ENCODE assay signal across 8 cellular contexts in the genomic region with DNA sequence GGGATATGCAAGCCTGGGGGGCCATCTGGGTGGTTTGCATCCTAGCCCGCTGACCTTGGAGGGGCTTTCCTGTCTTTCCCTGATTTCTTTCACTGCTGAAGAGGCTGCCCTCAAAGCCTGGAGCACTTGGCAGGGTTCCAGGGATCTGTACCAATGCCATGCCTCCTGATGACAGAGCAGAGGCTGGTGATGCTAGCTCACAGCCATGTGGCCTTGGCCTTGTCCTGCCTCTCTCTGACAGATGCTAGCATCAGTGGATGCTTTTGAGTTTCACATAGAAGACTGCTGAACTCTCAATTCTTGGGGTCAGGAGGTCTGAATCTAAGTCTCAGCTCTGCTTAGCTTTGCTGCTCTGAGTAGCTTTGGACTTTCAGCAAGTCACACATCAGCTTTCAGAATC. TPM values are rescaled to one million over a fixed set of nuclear protein-coding genes. Genes with fewer than 3 reads are reported as not detected.
DNase-seq lines count a peak whose midpoint lies in the region; ATAC-seq lines count a peak whose summit lies in the region.

No MANE protein-coding gene starts in this region.

- peaks cover 29% of the 10 kb centered on the region for H3K4me1 Mint-ChIP-seq in activated naive CD4-positive, alpha-beta T cell treated with anti-CD3 and anti-CD28 coated beads for 36 hours (ENCODE audit: low read depth)
- H3K4me1 Mint-ChIP-seq in T-helper 17 cell = peaks cover 20% of the 10 kb centered on the region
- H3K4me1 Mint-ChIP-seq in naive thymus-derived CD4-positive, alpha-beta T cell = peaks cover 21 to 42% (median 39%) of the 10 kb centered on the region in 7 donors

- no peaks in the 10 kb centered on the region for H3K27me3 Mint-ChIP-seq in activated naive CD4-positive, alpha-beta T cell treated with anti-CD3 and anti-CD28 coated beads for 36 hours (ENCODE audit: low read depth)
- no peaks in the 10 kb centered on the region for H3K27me3 Mint-ChIP-seq in T-helper 17 cell
- peaks cover 0 to 70% (median 0%) of the 10 kb centered on the region in 5 donors for H3K27me3 Mint-ChIP-seq in naive thymus-derived CD4-positive, alpha-beta T cell

- H3K4me3 Mint-ChIP-seq in activated naive CD4-positive, alpha-beta T cell treated with anti-CD3 and anti-CD28 coated beads for 36 hours = no peak overlapping the region
- peak overlapping the region; percentile 90 for H3K4me3 Mint-ChIP-seq in T-helper 17 cell
- H3K4me3 Mint-ChIP-seq in naive thymus-derived CD4-positive, alpha-beta T cell = peak overlapping the region in 8 of 10 donors; percentile 5 to 85 (median 78)

- CTCF ChIA-PET in activated naive CD4-positive, alpha-beta T cell treated with anti-CD3 and anti-CD28 coated beads for 36 hours (lab: Charles Lee) = interaction anchor here (0.7 to 3.0 kb wide), 6 partner anchors 12 to 505 kb away, joined by 3 to 11 read pairs (median 4); no protein-coding TSS in a partner anchor
- CTCF ChIA-PET in naive thymus-derived CD4-positive, alpha-beta T cell (lab: Charles Lee) = interaction anchor here (0.8 to 2.7 kb wide), 7 partner anchors 10 to 362 kb away, joined by 3 to 10 read pairs (median 4); no protein-coding TSS in a partner anchor

- POLR2A ChIA-PET in naive thymus-derived CD4-positive, alpha-beta T cell (lab: Charles Lee) = interaction anchor here (0.8 to 2.8 kb wide), 6 partner anchors 20 to 90 kb away, joined by 3 to 23 read pairs (median 4); partner anchors contain the start of gene RREB1

- H3K27ac ChIP-seq in naive thymus-derived CD4-positive, alpha-beta T cell (ENCODE audit: low read depth, low read length) = peak overlapping the region; percentile 58
- H3K27ac ChIP-seq in Karpas-422 (ENCODE audit: low read length) = no peak overlapping the region

- H3K9me3 ChIP-seq in T-helper 17 cell (ENCODE audit: control insufficient read depth, low read length, poor library complexity, severe bottlenecking) (no peaks in the 10 kb centered on the region), Karpas-422 (ENCODE audit: low read length) (no peaks in the 10 kb centered on the region)
- no peaks in the 10 kb centered on the region for H3K9me3 ChIP-seq in naive thymus-derived CD4-positive, alpha-beta T cell (ENCODE audit: control insufficient read depth in 2 of 3, low read length in 3 of 3)

- H3K4me3 ChIP-seq in naive thymus-derived CD4-positive, alpha-beta T cell (ENCODE audit: low read length) = no peak overlapping the region
- H3K4me3 ChIP-seq in Karpas-422 (ENCODE audit: low read length) = no peak overlapping the region; the same call in 1 of the 2 replicates

- H3K27ac Mint-ChIP-seq in activated naive CD4-positive, alpha-beta T cell treated with anti-CD3 and anti-CD28 coated beads for 36 hours = no peak overlapping the region
- H3K27ac Mint-ChIP-seq in T-helper 17 cell = peak overlapping the region; percentile 96
- peak overlapping the region in 8 of 9 donors; percentile 33 to 95 (median 89) for H3K27ac Mint-ChIP-seq in naive thymus-derived CD4-positive, alpha-beta T cell

- H3K9me3 Mint-ChIP-seq in activated naive CD4-positive, alpha-beta T cell treated with anti-CD3 and anti-CD28 coated beads for 36 hours = peaks cover 2% of the 10 kb centered on the region
- peaks cover 0 to 15% (median 3%) of the 10 kb centered on the region in 11 donors for H3K9me3 Mint-ChIP-seq in naive thymus-derived CD4-positive, alpha-beta T cell

- H4K20me1 ChIP-seq in Karpas-422 (ENCODE audit: insufficient read depth, low read depth, low read length) = no peaks in the 10 kb centered on the region

- no peaks in the 10 kb centered on the region for H3K36me3 ChIP-seq in naive thymus-derived CD4-positive, alpha-beta T cell (ENCODE audit: control insufficient read depth in 2 of 3, insufficient read depth in 3 of 3, low read length in 3 of 3)
- H3K36me3 ChIP-seq in Karpas-422 (ENCODE audit: insufficient read depth, low read length) = no peaks in the 10 kb centered on the region

- intact Hi-C loops in activated naive CD4-positive, alpha-beta T cell treated with anti-CD3 and anti-CD28 coated beads for 36 hours (cut with micrococcal nuclease) = loop anchor here (1.0 to 2.0 kb wide), 6 partner anchors 12 to 275 kb away; partner anchors contain the start of gene RREB1
- intact Hi-C loops in naive thymus-derived CD4-positive, alpha-beta T cell (cut with micrococcal nuclease) = loop anchor here in 1 of 2 donors (1.0 to 2.0 kb wide), 4 partner anchors 55 to 362 kb away; no protein-coding TSS in a partner anchor

- H3K4me2 ChIP-seq in Karpas-422 (ENCODE audit: low read depth, low read length, poor library complexity, severe bottlenecking) = no peak overlapping the region

- ATAC-seq in HG03095 (IDR thresholded peaks at IDR 0.05; ENCODE audit: unreplicated experiment) (peak; percentile 39), T-helper 17 cell (peak; percentile 44), HG02610 (IDR thresholded peaks at IDR 0.05; ENCODE audit: unreplicated experiment) (no peak)
- peak; percentile 18 for ATAC-seq in naive thymus-derived CD4-positive, alpha-beta T cell

- no peak overlapping the region for H2AFZ ChIP-seq in Karpas-422 (ENCODE audit: low read length)

- H3K9me2 ChIP-seq in Karpas-422 (replicated peaks; ENCODE audit: insufficient read depth, low read length) = no peaks in the 10 kb centered on the region

- no peaks in the 10 kb centered on the region for H3K79me2 ChIP-seq in Karpas-422 (ENCODE audit: low read length)

- no peak overlapping the region for H3K9ac ChIP-seq in Karpas-422 (ENCODE audit: low read length)

- peak; percentile 19 for DNase-seq in activated naive CD4-positive, alpha-beta T cell treated with anti-CD3 and anti-CD28 coated beads for 36 hours
- no peak for DNase-seq in activated naive CD4-positive, alpha-beta T cell (lab: John Stamatoyannopoulos, UW)
- peak in 1 of 3 donors; percentile 5 for DNase-seq in T-helper 17 cell
- DNase-seq in naive thymus-derived CD4-positive, alpha-beta T cell = peak in 1 of 9 donors; percentile 18
- DNase-seq in germinal center (ENCODE audit: low spot score) = no peak
- no peak for DNase-seq in Karpas-422

- H3K4me1 ChIP-seq in naive thymus-derived CD4-positive, alpha-beta T cell (ENCODE audit: control insufficient read depth in 2 of 2, insufficient read depth in 2 of 2, low read length in 2 of 2) = peaks cover 20 to 27% of the 10 kb centered on the region in 2 donors
- peaks cover 14% of the 10 kb centered on the region for H3K4me1 ChIP-seq in Karpas-422 (ENCODE audit: low read length)

- no peaks in the 10 kb centered on the region for H3K27me3 ChIP-seq in naive thymus-derived CD4-positive, alpha-beta T cell (ENCODE audit: control insufficient read depth in 2 of 2, insufficient read depth in 2 of 2, low read length in 2 of 2)
- H3K27me3 ChIP-seq in Karpas-422 (ENCODE audit: low read length) = no peaks in the 10 kb centered on the region

- H3K36me3 Mint-ChIP-seq in activated naive CD4-positive, alpha-beta T cell treated with anti-CD3 and anti-CD28 coated beads for 36 hours (ENCODE audit: low read depth) = no peaks in the 10 kb centered on the region
- no peaks in the 10 kb centered on the region for H3K36me3 Mint-ChIP-seq in T-helper 17 cell (ENCODE audit: low read depth)
- H3K36me3 Mint-ChIP-seq in naive thymus-derived CD4-positive, alpha-beta T cell = peaks cover 0 to 5% (median 0%) of the 10 kb centered on the region in 5 donors

RNA-seq across cellular contexts. Expression of gene RREB1, which starts 21.9 kb away (rescaled TPM):
- total RNA-seq in activated naive CD4-positive, alpha-beta T cell treated with anti-CD3 and anti-CD28 coated beads for 36 hours = 10 to 100 TPM; 10.8 to 12.2 TPM
- total RNA-seq in T-helper 17 cell = 10 to 100 TPM; 34.7 to 48.1 TPM
- total RNA-seq in naive thymus-derived CD4-positive, alpha-beta T cell = 10 to 100 TPM; 28.3 to 56.7 (median 51.6) TPM
- 10 to 100 TPM in 1 of 2 donors, 1 to 10 TPM in 1; 4.2 to 10.0 TPM for polyA plus RNA-seq in naive thymus-derived CD4-positive, alpha-beta T cell
- 3.2 and 5.0 TPM in 2 replicates for total RNA-seq in Karpas-422 (2014; rRNA removed; shearing (Covaris generic); ENCODE audit: low replicate concordance)
